In genomic region chr1:7147581-7148282, GRCh38 we compare ENCODE assay signal across 1 cellular context.
TF ChIP-seq lines count a peak whose summit lies in the region.

No MANE protein-coding gene starts in this region.

TF ChIP-seq in HEK293T, 16 proteins besides CTCF, POLR2A, EP300 and RAD21:
- TF ChIP-seq TARDBP (IDR thresholded peaks at IDR 0.05) = 0 out of 2 replicates have a peak, but pooled peaks have one; percentile 44
